Comparison of ENCODE assay signal across 26 cellular contexts in genomic region chr16:58348986-58349385, GRCh38. TPM values are rescaled to one million over a fixed set of nuclear protein-coding genes. Genes with fewer than 3 reads are reported as not detected.
DNase-seq lines count a peak whose midpoint lies in the region; ATAC-seq and TF ChIP-seq lines count a peak whose summit lies in the region.
"Had no signal": no experiment of that assay in that cellular context is flagged by ENCODE, and none has a peak within 500 bp of the region (broad histone marks: within the 10 kb centered on the region; RNA-seq: fewer than 3 reads in every experiment).

No MANE protein-coding gene starts in this region.

- H3K27me3 ChIP-seq in mesenchymal stem cell (ENCODE audit: control insufficient read depth in 1 of 2, insufficient read depth in 1 of 2, low read length in 2 of 2), result peaks cover 7 to 24% of the 10 kb centered on the region in 2 experiments
- H3K27me3 ChIP-seq: upper lobe of left lung had no signal

- no peak overlapping the region for H3K4me3 Mint-ChIP-seq in natural killer cell
- H3K4me3 Mint-ChIP-seq: activated T-helper 17 cell treated with anti-CD3 and anti-CD28 coated beads, Interleukin-2, amount 50 U/mL, for 72 hours; CD4-positive, CD25-positive, alpha-beta regulatory T cell; memory B cell had no signal

- no peaks in the 10 kb centered on the region for H3K36me3 ChIP-seq in mesenchymal stem cell (ENCODE audit: control insufficient read depth in 1 of 2, insufficient read depth in 2 of 2, low read depth in 1 of 2, low read length in 2 of 2)
- H3K36me3 ChIP-seq: upper lobe of left lung had no signal

- no peak overlapping the region for H2AFZ ChIP-seq in mesenchymal stem cell (ENCODE audit: low read depth, low read length)

- H3K9me3 ChIP-seq in mesenchymal stem cell (ENCODE audit: control insufficient read depth, low read length), result peaks cover 14% of the 10 kb centered on the region
- H3K9me3 ChIP-seq: psoas muscle, upper lobe of left lung had no signal

- H3K4me3 ChIP-seq in mesenchymal stem cell (ENCODE audit: insufficient read depth in 1 of 2, low read depth in 1 of 2, low read length in 2 of 2), result no peak overlapping the region
- H3K4me3 ChIP-seq: psoas muscle, upper lobe of left lung had no signal

- H3K4me1 ChIP-seq in mesenchymal stem cell (ENCODE audit: control insufficient read depth, insufficient read depth, low read depth, low read length), result no peaks in the 10 kb centered on the region
- H3K4me1 ChIP-seq: psoas muscle, upper lobe of left lung had no signal

- H3K9ac ChIP-seq in mesenchymal stem cell (ENCODE audit: low read length), result peak overlapping the region; percentile 21

- no peak overlapping the region for H3K18ac ChIP-seq in mesenchymal stem cell (ENCODE audit: low read depth in 1 of 2, low read length in 2 of 2)

- ATAC-seq in GM21576 (IDR thresholded peaks at IDR 0.05; ENCODE audit: unreplicated experiment) (no peak), natural killer cell (no peak), GM19397 (IDR thresholded peaks at IDR 0.05; ENCODE audit: unreplicated experiment) (no peak)
- ATAC-seq: activated naive CD4-positive, alpha-beta T cell treated with anti-CD3 and anti-CD28 coated beads, Interleukin-2, amount 50 U/mL, for 72 hours; activated T-helper 17 cell treated with anti-CD3 and anti-CD28 coated beads, Interleukin-2, amount 50 U/mL, for 72 hours; HCT116; psoas muscle had no signal

- H3K9me3 Mint-ChIP-seq in natural killer cell, result no peaks in the 10 kb centered on the region
- H3K9me3 Mint-ChIP-seq: activated naive CD4-positive, alpha-beta T cell treated with anti-CD3 and anti-CD28 coated beads, Interleukin-2, amount 50 U/mL, for 72 hours; activated T-helper 17 cell treated with anti-CD3 and anti-CD28 coated beads, Interleukin-2, amount 50 U/mL, for 72 hours had no signal

- no peak overlapping the region for H3K27ac ChIP-seq in mesenchymal stem cell (ENCODE audit: low read length, poor library complexity, severe bottlenecking)
- H3K27ac ChIP-seq: psoas muscle, upper lobe of left lung had no signal

- H3K4me2 ChIP-seq in mesenchymal stem cell (ENCODE audit: low read length, poor library complexity, severe bottlenecking), result no peak overlapping the region

- H3K27me3 Mint-ChIP-seq in natural killer cell (ENCODE audit: low read depth in 2 of 2), result peaks cover 31 to 65% of the 10 kb centered on the region in 2 donors

- no peaks in the 10 kb centered on the region for H3K4me1 Mint-ChIP-seq in natural killer cell
- H3K4me1 Mint-ChIP-seq: activated T-helper 17 cell treated with anti-CD3 and anti-CD28 coated beads, Interleukin-2, amount 50 U/mL, for 72 hours; memory B cell had no signal

- in situ Hi-C loops in G401 (cut with HindIII; ENCODE audit: low sequenced_read_pairs), result no loop called here

- no peak overlapping the region for H2BK12ac ChIP-seq in mesenchymal stem cell (ENCODE audit: low read length in 2 of 2)

- H3K14ac ChIP-seq in mesenchymal stem cell (ENCODE audit: low read length in 2 of 2), result no peak overlapping the region

- no peak overlapping the region for H2BK5ac ChIP-seq in mesenchymal stem cell (ENCODE audit: low read depth, low read length, poor library complexity, severe bottlenecking)

- no peak overlapping the region for H4K91ac ChIP-seq in mesenchymal stem cell (ENCODE audit: low read length)

- H3K23ac ChIP-seq in mesenchymal stem cell (ENCODE audit: low read length in 2 of 2), result no peak overlapping the region

- H3K4ac ChIP-seq in mesenchymal stem cell (ENCODE audit: low read depth in 1 of 2, low read length in 2 of 2), result no peak overlapping the region

- no peak overlapping the region for H2BK15ac ChIP-seq in mesenchymal stem cell (ENCODE audit: low read depth, poor library complexity, severe bottlenecking)

- DNase-seq in G401 (ENCODE audit: low spot score) (peak; percentile 93), NCI-H2171 (lab: John Stamatoyannopoulos, UW) (peak; percentile 75), amniotic epithelial cell (ENCODE audit: low read depth) (peak; percentile 13), mesenchymal stem cell (no peak), natural killer cell (no peak), GM20000 (ENCODE audit: low spot score) (no peak)
- DNase-seq: activated CD4-positive, alpha-beta T cell treated with anti-CD3 and anti-CD28 coated beads, Interleukin-2, amount 50 U/mL, for 4 hours; activated CD4-positive, CD25-positive, alpha-beta regulatory T cell; activated CD8-positive, alpha-beta memory T cell treated with anti-CD3 and anti-CD28 coated beads, Interleukin-2, amount 50 U/mL, for 4 hours; aorta; CD4-positive, CD25-positive, alpha-beta regulatory T cell; head of caudate nucleus; NCI-H1436 treated with DMSO at 0.1 percent for 48 hours; NCI-H526 treated with DMSO at 0.1 percent for 48 hours; psoas muscle; T-helper 9 cell; upper lobe of left lung had no signal

- TF ChIP-seq CTCF in natural killer cell (IDR thresholded peaks at IDR 0.05), result no peak
- TF ChIP-seq CTCF in GM20000 (IDR thresholded peaks at IDR 0.05; ENCODE audit: extremely low read depth, missing control alignments), result no peak

- no peaks in the 10 kb centered on the region for H3K79me1 ChIP-seq in mesenchymal stem cell (replicated peaks; ENCODE audit: low read length, poor library complexity, severe bottlenecking)

- H3K27ac Mint-ChIP-seq in natural killer cell, result no peak overlapping the region
- H3K27ac Mint-ChIP-seq: activated T-helper 17 cell treated with anti-CD3 and anti-CD28 coated beads, Interleukin-2, amount 50 U/mL, for 72 hours; CD4-positive, CD25-positive, alpha-beta regulatory T cell; memory B cell had no signal

- 69% methylated on average over 2 of the region's 3 CpGs for WGBS in mesenchymal stem cell

- no peak overlapping the region for H2BK120ac ChIP-seq in mesenchymal stem cell (ENCODE audit: low read depth, low read length)

- H4K8ac ChIP-seq in mesenchymal stem cell (ENCODE audit: low read length), result no peak overlapping the region

- H3K36me3 Mint-ChIP-seq in natural killer cell, result no peaks in the 10 kb centered on the region
- H3K36me3 Mint-ChIP-seq: activated naive CD4-positive, alpha-beta T cell treated with anti-CD3 and anti-CD28 coated beads, Interleukin-2, amount 50 U/mL, for 72 hours; CD4-positive, CD25-positive, alpha-beta regulatory T cell; memory B cell had no signal

- intact Hi-C loops in natural killer cell (cut with micrococcal nuclease), result no loop called here

- no peak overlapping the region for H2AK5ac ChIP-seq in mesenchymal stem cell (ENCODE audit: low read length, severe bottlenecking)

RNA-seq across cellular contexts. Expression of gene GINS3, which starts 43.3 kb away (rescaled TPM):
- 9.9 and 10.8 TPM in 2 replicates for total RNA-seq in G401 (2014; rRNA removed; shearing (Covaris generic))
- 2.7 TPM for polyA plus RNA-seq in mesenchymal stem cell (2013, experiment 1 of 2)
- polyA plus RNA-seq in mesenchymal stem cell (2013, experiment 2 of 2), result 2.5 TPM
- 1 to 10 TPM; 1.4 to 3.5 (median 2.2) TPM for total RNA-seq in natural killer cell

RNA-seq across cellular contexts. Expression of gene PRSS54, which starts 54.2 kb away (rescaled TPM):
- total RNA-seq in G401 (2014; rRNA removed; shearing (Covaris generic)), result not detected in 2 replicates
- polyA plus RNA-seq in mesenchymal stem cell (2013, experiment 1 of 2), result not detected
- not detected for polyA plus RNA-seq in mesenchymal stem cell (2013, experiment 2 of 2)
- not detected for total RNA-seq in natural killer cell
- total RNA-seq: activated naive CD4-positive, alpha-beta T cell treated with anti-CD3 and anti-CD28 coated beads, Interleukin-2, amount 50 U/mL, for 72 hours; activated T-helper 17 cell treated with anti-CD3 and anti-CD28 coated beads, Interleukin-2, amount 50 U/mL, for 72 hours; aorta; cardiac septum; CD4-positive, CD25-positive, alpha-beta regulatory T cell; dermis microvascular lymphatic vessel endothelial cell; psoas muscle; skeletal muscle tissue; upper lobe of left lung had no signal
- polyA plus RNA-seq: aorta; CD4-positive, CD25-positive, alpha-beta regulatory T cell had no signal

Comparison
In these comparisons a context has a peak if more than half of its experiments do, and no peak if none do; other contexts are left out.
1. DNase-seq: peak in G401 (single experiment), NCI-H2171 (single experiment) and amniotic epithelial cell (single experiment); none in mesenchymal stem cell (single experiment), natural killer cell (single experiment) and GM20000 (single experiment).